ENCODE assay signal across 1 cellular context in the genomic region with DNA sequence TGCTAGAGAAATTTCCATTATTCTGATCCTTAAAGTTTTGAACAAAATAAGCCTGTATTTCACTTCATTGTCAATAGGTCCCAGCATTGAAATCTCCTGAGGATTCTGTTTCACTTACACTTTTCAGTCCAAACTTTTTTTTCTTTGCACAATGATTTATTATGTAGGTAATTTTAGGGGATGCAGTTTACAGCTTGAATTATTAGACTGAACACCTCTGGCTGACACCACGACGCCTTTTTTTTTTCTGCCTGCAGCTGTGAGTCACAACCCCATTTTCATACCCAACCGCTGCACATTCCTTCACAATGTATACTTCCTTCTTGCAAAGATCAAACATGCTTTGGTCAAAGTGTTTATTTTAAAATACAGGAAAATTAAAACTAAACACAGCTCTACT.
TF ChIP-seq lines count a peak whose summit lies in the region.

No MANE protein-coding gene starts in this region.

TF ChIP-seq in K562, 482 proteins besides CTCF, POLR2A, EP300 and RAD21:
- TF ChIP-seq SIN3A (IDR thresholded peaks at IDR 0.05; ENCODE audit: borderline replicate concordance in 2 of 2, control insufficient read depth in 1 of 2, low read depth in 2 of 2, low read length in 2 of 2) (no peak), U2AF1 (optimal IDR thresholded peaks at IDR 0.05; ENCODE audit: low read depth, low read length) (no peak), ZNF384 (IDR thresholded peaks at IDR 0.05; ENCODE audit: low read depth, low read length) (0 out of 2 replicates have a peak, but pooled peaks have one; percentile 30), ZNF79 (CRISPR knock-in tag; IDR thresholded peaks at IDR 0.05; ENCODE audit: low read depth) (no peak)
